Comparison of ENCODE assay signal across 18 cellular contexts in genomic region chr6:77454386-77454785, GRCh38. TPM values are rescaled to one million over a fixed set of nuclear protein-coding genes. Genes with fewer than 3 reads are reported as not detected.
DNase-seq lines count a peak whose midpoint lies in the region; ATAC-seq, FAIRE-seq and TF ChIP-seq lines count a peak whose summit lies in the region.
"Had no signal": no experiment of that assay in that cellular context is flagged by ENCODE, and none has a peak within 500 bp of the region (broad histone marks: within the 10 kb centered on the region; RNA-seq: fewer than 3 reads in every experiment).

No MANE protein-coding gene starts in this region.

- H3K4me2 ChIP-seq in SK-N-SH (no peak overlapping the region), keratinocyte (ENCODE audit: control insufficient read depth, extremely low read depth, insufficient read depth, low read depth, low read length) (no peak overlapping the region)

- no peaks in the 10 kb centered on the region for H3K36me3 ChIP-seq in SK-N-SH (replicated peaks in 1 of 2; ENCODE audit: control insufficient read depth in 1 of 2, insufficient read depth in 2 of 2, low read length in 1 of 2)
- no peaks in the 10 kb centered on the region for H3K36me3 ChIP-seq in bronchial epithelial cell (ENCODE audit: control insufficient read depth, insufficient read depth, low read length)
- H3K36me3 ChIP-seq in keratinocyte (ENCODE audit: control insufficient read depth in 2 of 2, extremely low read depth in 1 of 2, insufficient read depth in 2 of 2, low read length in 2 of 2): no peaks in the 10 kb centered on the region
- H3K36me3 ChIP-seq: HAP-1 had no signal

- ATAC-seq in SK-N-SH treated with all-trans-retinoic acid at 6 μM for 48 hours: no peak
- ATAC-seq: GM12878 had no signal

- peak overlapping the region in 1 of 2 experiments; percentile 99; a peak in 2 of 4 replicates for H3K27ac ChIP-seq in SK-N-SH (ENCODE audit: low read depth in 2 of 2, low read length in 1 of 2)
- H3K27ac ChIP-seq in keratinocyte (ENCODE audit: control insufficient read depth, insufficient read depth, low read length): no peak overlapping the region
- H3K27ac ChIP-seq: 22Rv1 had no signal

- FAIRE-seq in bronchial epithelial cell (lab: Jason Lieb, UNC) (no peak), keratinocyte (lab: Jason Lieb, UNC) (no peak)
- FAIRE-seq: GM12878 had no signal

- POLR2A ChIA-PET in SK-N-SH (lab: Yijun Ruan, JAX): no interaction called here

- no peak for DNase-seq in SK-N-SH
- peak; percentile 83 for DNase-seq in bronchial epithelial cell (ENCODE audit: low read depth)
- no peak for DNase-seq in keratinocyte (ENCODE audit: low read depth, low spot score)
- DNase-seq in GF-D8 (lab: John Stamatoyannopoulos, UW): no peak
- no peak for DNase-seq in KBM-7
- no peak for DNase-seq in DMS114 treated with DMSO at 0.1 percent for 48 hours (lab: John Stamatoyannopoulos, UW; ENCODE audit: unreplicated experiment)
- no peak for DNase-seq in OCI-M1 (lab: John Stamatoyannopoulos, UW)
- DNase-seq: C1 segment of cervical spinal cord, DMS153, NCI-H1048, NCI-H2227 treated with DMSO at 0.1 percent for 48 hours, NCI-H526, SHP77 had no signal

- H3K9me2 ChIP-seq in SK-N-SH: no peaks in the 10 kb centered on the region

- no peaks in the 10 kb centered on the region for H3K27me3 ChIP-seq in SK-N-SH (ENCODE audit: insufficient read depth)
- no peaks in the 10 kb centered on the region for H3K27me3 ChIP-seq in bronchial epithelial cell (ENCODE audit: control insufficient read depth, insufficient read depth, low read length)
- no peaks in the 10 kb centered on the region for H3K27me3 ChIP-seq in keratinocyte (ENCODE audit: control insufficient read depth, extremely low read depth, insufficient read depth, low read length)

- H2AFZ ChIP-seq in SK-N-SH (ENCODE audit: low read depth): peak overlapping the region; percentile 73
- peak overlapping the region; percentile 27 for H2AFZ ChIP-seq in keratinocyte (ENCODE audit: control insufficient read depth, low read length)

- TF ChIP-seq EP300 in SK-N-SH (IDR thresholded peaks at IDR 0.05; ENCODE audit: borderline replicate concordance in 1 of 2, low read depth in 1 of 2, low read length in 1 of 2): no peak

- H3K4me3 ChIP-seq in SK-N-SH (ENCODE audit: low read depth in 2 of 2, low read length in 1 of 2) (no peak overlapping the region), bronchial epithelial cell (ENCODE audit: low read depth, low read length) (no peak overlapping the region), keratinocyte (ENCODE audit: control insufficient read depth in 2 of 3, extremely low read depth in 1 of 3, insufficient read depth in 2 of 3, low read depth in 1 of 3, low read length in 3 of 3) (no peak overlapping the region)
- H3K4me3 ChIP-seq: GM12878, HAP-1 had no signal

- H4K20me1 ChIP-seq in SK-N-SH (ENCODE audit: insufficient read depth) (no peaks in the 10 kb centered on the region), keratinocyte (ENCODE audit: control insufficient read depth, extremely low read depth, insufficient read depth, low read length) (no peaks in the 10 kb centered on the region)

- dilution Hi-C loops in keratinocyte (cut with MboI; ENCODE audit: extremely low pct_ligation_motif_present, low sequenced_read_pairs): no loop called here

- H3K9me1 ChIP-seq in keratinocyte (ENCODE audit: control insufficient read depth, extremely low read depth, insufficient read depth, low read length): no peaks in the 10 kb centered on the region

- H3K79me2 ChIP-seq in SK-N-SH (ENCODE audit: insufficient read depth): no peaks in the 10 kb centered on the region
- no peaks in the 10 kb centered on the region for H3K79me2 ChIP-seq in keratinocyte (ENCODE audit: control insufficient read depth, insufficient read depth, low read length)

- no peaks in the 10 kb centered on the region for H3K9me3 ChIP-seq in SK-N-SH
- no peaks in the 10 kb centered on the region for H3K9me3 ChIP-seq in keratinocyte (ENCODE audit: control insufficient read depth, low read depth, low read length)
- H3K9me3 ChIP-seq: HAP-1 had no signal

- CTCF ChIA-PET in SK-N-SH (lab: Yijun Ruan, JAX): no interaction called here

- TF ChIP-seq RAD21 in SK-N-SH (IDR thresholded peaks at IDR 0.05; ENCODE audit: low read length): no peak

- H3K9ac ChIP-seq in SK-N-SH: peak overlapping the region; percentile 1; the same call in 1 of the 2 replicates
- H3K9ac ChIP-seq in keratinocyte (ENCODE audit: control insufficient read depth, extremely low read depth, insufficient read depth, low read length): no peak overlapping the region

- 52% methylated on average over 2 of the region's 2 CpGs for WGBS in SK-N-SH (ENCODE audit: low lambda C conversion rate)

- TF ChIP-seq CTCF in SK-N-SH (IDR thresholded peaks at IDR 0.05): no peak
- no peak for TF ChIP-seq CTCF in bronchial epithelial cell (IDR thresholded peaks at IDR 0.05; ENCODE audit: insufficient read depth, low read length, severe bottlenecking)
- TF ChIP-seq CTCF in keratinocyte (optimal IDR thresholded peaks at IDR 0.05 in 1 of 3, IDR thresholded peaks at IDR 0.05 in 1 of 3, conservative IDR thresholded peaks at IDR 0.05 in 1 of 3; ENCODE audit: extremely low read depth in 1 of 3, insufficient read depth in 2 of 3, low read length in 3 of 3): no peak

- H3K4me1 ChIP-seq in SK-N-SH (ENCODE audit: control insufficient read depth in 1 of 2, insufficient read depth in 2 of 2, low read depth in 1 of 2, low read length in 1 of 2): peaks cover 0 to 14% of the 10 kb centered on the region in 2 experiments; a peak in 3 of 4 replicates
- H3K4me1 ChIP-seq in keratinocyte (ENCODE audit: control insufficient read depth, extremely low read depth, insufficient read depth, low read length): peaks cover 21% of the 10 kb centered on the region
- H3K4me1 ChIP-seq: HAP-1 had no signal

- in situ Hi-C loops in KBM-7 (cut with MboI; ENCODE audit: low pct_unique_long_range_greater_than_20kb, low sequenced_read_pairs): no loop called here

- H3F3A ChIP-seq in SK-N-SH (replicated peaks; ENCODE audit: insufficient read depth): peaks cover 16% of the 10 kb centered on the region

TF ChIP-seq in SK-N-SH, 30 proteins besides CTCF, POLR2A, EP300 and RAD21 (continues in another document):
- TF ChIP-seq ZBTB33 (IDR thresholded peaks at IDR 0.05; ENCODE audit: borderline replicate concordance, low read depth) (no peak), USF1 (IDR thresholded peaks at IDR 0.05; ENCODE audit: borderline replicate concordance, low read depth) (no peak)

TF ChIP-seq in SK-N-SH treated with all-trans-retinoic acid at 6 μM for 48 hours, 23 proteins besides CTCF, POLR2A, EP300 and RAD21:
- TF ChIP-seq GLIS3 (CRISPR knock-in tag; IDR thresholded peaks at IDR 0.05) (no peak), PPARA (CRISPR knock-in tag; IDR thresholded peaks at IDR 0.05; ENCODE audit: borderline replicate concordance) (no peak), CREB5 (CRISPR knock-in tag; IDR thresholded peaks at IDR 0.05; ENCODE audit: low read depth) (no peak), TCF4 (CRISPR knock-in tag; IDR thresholded peaks at IDR 0.05; ENCODE audit: borderline replicate concordance) (no peak), ARNTL (CRISPR knock-in tag; IDR thresholded peaks at IDR 0.05; ENCODE audit: borderline replicate concordance, low read depth) (no peak), ZFP30 (CRISPR knock-in tag; IDR thresholded peaks at IDR 0.05) (no peak), ISL1 (CRISPR knock-in tag; IDR thresholded peaks at IDR 0.05) (no peak), ZFP3 (CRISPR knock-in tag; IDR thresholded peaks at IDR 0.05) (no peak), ZNF565 (CRISPR knock-in tag; conservative IDR thresholded peaks at IDR 0.05; ENCODE audit: low read depth) (no peak), ZNF8 (CRISPR knock-in tag; IDR thresholded peaks at IDR 0.05) (no peak), CSRNP3 (CRISPR knock-in tag; IDR thresholded peaks at IDR 0.05) (no peak), CSDC2 (CRISPR knock-in tag; IDR thresholded peaks at IDR 0.05) (no peak)
TF ChIP-seq in SK-N-SH treated with all-trans-retinoic acid at 6 μM for 48 hours: peak in this region for 0.

RNA-seq across cellular contexts. Expression of gene HTR1B, which starts 8.9 kb away (rescaled TPM):
- polyA plus RNA-seq in SK-N-SH (2012; rRNA removed) (0.63 and 0.76 TPM in 2 replicates), keratinocyte (0.21 to 0.53 TPM (median 0.24 TPM) in 3 replicates)
- 0.35 and 0.47 TPM in 2 replicates for polyA plus RNA-seq in SK-N-SH (2012; cell fraction: cytosol; rRNA removed)
- polyA plus RNA-seq in SK-N-SH (2012; cell fraction: nucleus; rRNA removed): 0.69 and 0.82 TPM in 2 replicates
- under 0.01 and 0.26 TPM in 2 replicates for total RNA-seq in bronchial epithelial cell
- polyA plus RNA-seq in keratinocyte (2011; ENCODE audit: low read depth): not detected
- polyA plus RNA-seq in keratinocyte (2011; cell fraction: cytosol; rRNA removed): 0.44 and 0.49 TPM in 2 replicates
- 1.1 and 1.5 TPM in 2 replicates for polyA plus RNA-seq in keratinocyte (2011; cell fraction: nucleus; rRNA removed)
- polyA plus RNA-seq in keratinocyte (2012; ENCODE audit: low replicate concordance): 0.25 and 0.56 TPM in 2 replicates
- 0.76 to 1.2 TPM (median 0.90 TPM) in 3 replicates for polyA minus RNA-seq in keratinocyte
- not detected for polyA minus RNA-seq in keratinocyte (2011; cell fraction: cytosol; rRNA and poly(A)+ RNA removed)
- polyA minus RNA-seq in keratinocyte (2011; cell fraction: nucleus; rRNA and poly(A)+ RNA removed): 0.74 and 1.3 TPM in 2 replicates
- total RNA-seq: GM12878, HT1080 had no signal
